Comparison of ENCODE assay signal across 37 cellular contexts in the genomic region with DNA sequence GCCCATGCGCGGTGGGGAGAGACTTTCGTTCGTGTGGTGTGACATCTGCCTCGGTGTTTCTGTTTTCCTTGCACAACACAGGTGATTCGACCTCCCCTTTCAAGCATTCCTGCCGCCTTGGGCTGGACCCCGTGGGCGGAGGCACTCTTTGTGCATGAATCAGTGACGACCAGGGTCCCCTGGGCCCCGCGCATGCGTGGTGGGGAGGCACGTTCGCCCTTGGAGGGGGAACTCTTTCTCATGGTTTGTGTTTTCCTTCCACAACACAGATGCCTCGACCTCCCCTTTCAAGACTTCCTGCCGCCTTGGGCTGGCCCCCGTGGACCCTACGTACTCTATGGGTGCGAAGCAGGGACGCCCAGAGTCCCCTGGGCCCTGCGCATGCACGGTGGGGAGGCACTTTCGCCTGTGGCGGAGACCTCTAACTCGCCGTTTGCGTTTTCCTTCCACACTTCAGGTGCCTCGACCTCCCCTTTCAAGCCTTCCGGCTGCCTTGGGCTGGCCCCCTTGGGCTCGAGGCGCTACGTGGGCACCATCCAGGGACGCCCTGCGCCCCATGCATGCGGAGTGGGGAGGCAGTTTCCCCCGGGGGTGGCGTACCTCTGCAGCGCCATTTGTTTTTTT.
DNase-seq lines count a peak whose midpoint lies in the region; ATAC-seq, FAIRE-seq and TF ChIP-seq lines count a peak whose summit lies in the region.
"Had no signal": no experiment of that assay in that cellular context is flagged by ENCODE, and none has a peak within 500 bp of the region (broad histone marks: within the 10 kb centered on the region; RNA-seq: fewer than 3 reads in every experiment).

No MANE protein-coding gene starts in this region.

- peak overlapping the region; percentile 44 for H2AFZ ChIP-seq in KMS-11 (ENCODE audit: low read depth)

- H3K27ac ChIP-seq in KMS-11 (no peak overlapping the region), Panc1 (ENCODE audit: low read length) (peak overlapping the region; percentile 44; the same call in 1 of the 2 replicates)
- H3K27ac ChIP-seq: Peyer's patch, psoas muscle, tibial nerve had no signal

- H3K4me3 ChIP-seq in KMS-11 (IDR thresholded peaks at IDR 0.05; ENCODE audit: insufficient read depth, low read depth, low read length), result no peak overlapping the region
- peak overlapping the region; percentile 35 to 45 for H3K4me3 ChIP-seq in Panc1 (ENCODE audit: low read depth in 2 of 2, low read length in 2 of 2)
- H3K4me3 ChIP-seq: HAP-1, lung, mucosa of descending colon, Peyer's patch, psoas muscle, tibial nerve had no signal

- TF ChIP-seq POLR2A in GM12891 (IDR thresholded peaks at IDR 0.05; ENCODE audit: low read depth, low read length), result no peak

- DNase-seq in T47D (ENCODE audit: low read depth in 1 of 2, low spot score in 1 of 2), result peak; percentile 44 to 68
- DNase-seq in MCF 10A (ENCODE audit: unreplicated experiment), result no peak
- DNase-seq in Panc1 (ENCODE audit: low read depth, low spot score), result no peak
- peak; percentile 87 for DNase-seq in urothelium cell line (ENCODE audit: low spot score)
- DNase-seq in NCI-H1694 treated with DMSO at 0.1 percent for 48 hours (lab: John Stamatoyannopoulos, UW), result no peak
- DNase-seq in GM12891 (ENCODE audit: insufficient read length, low spot score), result no peak
- DNase-seq in hepatic stellate cell (ENCODE audit: low spot score), result no peak
- DNase-seq: ACHN; activated CD4-positive, alpha-beta T cell treated with anti-CD3 and anti-CD28 coated beads, Interleukin-2, amount 50 U/mL, for 48 hours; activated CD8-positive, alpha-beta memory T cell treated with anti-CD3 and anti-CD28 coated beads, Interleukin-2, amount 50 U/mL, for 4 hours; activated naive CD4-positive, alpha-beta T cell; activated naive CD8-positive, alpha-beta T cell treated with anti-CD3 and anti-CD28 coated beads, Interleukin-2, amount 50 U/mL, for 24 hours; caudate nucleus; cortex of kidney; DMS53; effector memory CD4-positive, alpha-beta T cell; hypothalamus; left cardiac atrium; mucosa of descending colon; natural killer cell; NCI-H1105 treated with DMSO at 0.1 percent for 48 hours; NCI-H2081 treated with DMSO at 0.1 percent for 48 hours; NCI-H446 treated with DMSO at 0.1 percent for 48 hours; occipital lobe; Peyer's patch; psoas muscle; stimulated activated CD4-positive, alpha-beta T cell treated with anti-CD3 and anti-CD28 coated beads, Interleukin-4, amount 100 ng/mL, for 4 hours; T-helper 1 cell had no signal

- H3K27ac Mint-ChIP-seq in MCF 10A (ENCODE audit: low read depth, unreplicated experiment), result no peak overlapping the region
- H3K27ac Mint-ChIP-seq: activated naive CD8-positive, alpha-beta T cell treated with anti-CD3 and anti-CD28 coated beads, Interleukin-2, amount 50 U/mL, for 24 hours; B cell; IgD-negative memory B cell; natural killer cell; stimulated activated effector memory CD8-positive, alpha-beta T cell treated with anti-CD3 and anti-CD28 coated beads, Interleukin-12 subunit alpha, Interleukin-12 subunit beta, amount 100 ng/mL, for 72 hours had no signal

- H3K9me3 ChIP-seq in Panc1 (ENCODE audit: control insufficient read depth, insufficient read depth, low read depth, low read length), result no peaks in the 10 kb centered on the region
- H3K9me3 ChIP-seq: HAP-1, psoas muscle had no signal

- no peaks in the 10 kb centered on the region for H3K27me3 Mint-ChIP-seq in MCF 10A (ENCODE audit: insufficient read depth, unreplicated experiment)
- H3K27me3 Mint-ChIP-seq: activated naive CD8-positive, alpha-beta T cell treated with anti-CD3 and anti-CD28 coated beads, Interleukin-2, amount 50 U/mL, for 24 hours; B cell; IgD-negative memory B cell had no signal

- no TSS peak for BruUV-seq in MCF 10A (replicated peaks; lab: Mats Ljungman, UMichigan)
- no TSS peak for BruUV-seq in Panc1 (replicated peaks; lab: Mats Ljungman, UMichigan)

- CTCF ChIA-PET in MCF 10A (lab: Yijun Ruan, JAX) (no interaction called here), Panc1 (lab: Charles Lee) (no interaction called here)

- H3K36me3 ChIP-seq in KMS-11 (ENCODE audit: insufficient read depth) (no peaks in the 10 kb centered on the region), Panc1 (ENCODE audit: control insufficient read depth, insufficient read depth, low read length) (no peaks in the 10 kb centered on the region; the same call in 1 of the 2 replicates)
- H3K36me3 ChIP-seq: HAP-1, Peyer's patch, tibial nerve had no signal

- H3K36me3 Mint-ChIP-seq in MCF 10A (ENCODE audit: insufficient read depth, unreplicated experiment), result no peaks in the 10 kb centered on the region
- H3K36me3 Mint-ChIP-seq: IgD-negative memory B cell; natural killer cell; stimulated activated effector memory CD8-positive, alpha-beta T cell treated with anti-CD3 and anti-CD28 coated beads, Interleukin-12 subunit alpha, Interleukin-12 subunit beta, amount 100 ng/mL, for 72 hours had no signal

- in situ Hi-C loops in T47D (cut with HindIII; ENCODE audit: low pct_unique_long_range_greater_than_20kb, low sequenced_read_pairs) (no loop called here), Panc1 (cut with HindIII; ENCODE audit: low pct_unique_long_range_greater_than_20kb, low sequenced_read_pairs) (no loop called here)

- no peak overlapping the region for H3K9ac ChIP-seq in KMS-11

- no peaks in the 10 kb centered on the region for H4K20me1 ChIP-seq in KMS-11 (ENCODE audit: insufficient read depth)

- H3K4me1 ChIP-seq in KMS-11 (ENCODE audit: low read depth, poor library complexity, severe bottlenecking), result no peaks in the 10 kb centered on the region
- H3K4me1 ChIP-seq in Panc1 (ENCODE audit: control insufficient read depth, insufficient read depth, low read length), result no peaks in the 10 kb centered on the region
- H3K4me1 ChIP-seq: HAP-1, Peyer's patch, psoas muscle, tibial nerve had no signal

- peak; percentile 79 for FAIRE-seq in urothelium cell line (lab: Jason Lieb, UNC)
- FAIRE-seq in GM12891 (lab: Jason Lieb, UNC), result no peak
- FAIRE-seq: TTC549 had no signal

- H3K79me2 ChIP-seq in KMS-11 (ENCODE audit: insufficient read depth, low read depth), result no peaks in the 10 kb centered on the region

- peaks cover 12% of the 10 kb centered on the region for H3K9me3 Mint-ChIP-seq in MCF 10A (ENCODE audit: unreplicated experiment)

- POLR2A ChIA-PET in MCF 10A (lab: Yijun Ruan, JAX), result no interaction called here
- POLR2A ChIA-PET in Panc1 (lab: Charles Lee), result no interaction called here

- intact Hi-C loops in MCF 10A (cut with micrococcal nuclease), result no loop called here
- intact Hi-C loops in Panc1 (cut with micrococcal nuclease; ENCODE audit: unreplicated experiment), result no loop called here

- TF ChIP-seq CTCF in MCF 10A (IDR thresholded peaks at IDR 0.05; ENCODE audit: unreplicated experiment), result no peak
- TF ChIP-seq CTCF in KMS-11 (conservative IDR thresholded peaks at IDR 0.05; ENCODE audit: low read depth, low read length), result no peak
- no peak for TF ChIP-seq CTCF in Panc1 (IDR thresholded peaks at IDR 0.05)

- H3K4me1 Mint-ChIP-seq in MCF 10A (ENCODE audit: insufficient read depth, unreplicated experiment), result no peaks in the 10 kb centered on the region
- H3K4me1 Mint-ChIP-seq: activated naive CD8-positive, alpha-beta T cell treated with anti-CD3 and anti-CD28 coated beads, Interleukin-2, amount 50 U/mL, for 24 hours; B cell; IgD-negative memory B cell; natural killer cell; stimulated activated effector memory CD8-positive, alpha-beta T cell treated with anti-CD3 and anti-CD28 coated beads, Interleukin-12 subunit alpha, Interleukin-12 subunit beta, amount 100 ng/mL, for 72 hours had no signal

- H3K27me3 ChIP-seq in KMS-11 (ENCODE audit: insufficient read depth, low read depth) (peaks cover 24% of the 10 kb centered on the region), Panc1 (ENCODE audit: control insufficient read depth, insufficient read depth, low read length) (peaks cover 32% of the 10 kb centered on the region)
- H3K27me3 ChIP-seq: Peyer's patch, tibial nerve had no signal

- H3K4me2 ChIP-seq in KMS-11, result peak overlapping the region; percentile 13; the same call in 1 of the 2 replicates

- no peak overlapping the region for H3K4me3 Mint-ChIP-seq in MCF 10A (ENCODE audit: unreplicated experiment)
- H3K4me3 Mint-ChIP-seq: activated naive CD8-positive, alpha-beta T cell treated with anti-CD3 and anti-CD28 coated beads, Interleukin-2, amount 50 U/mL, for 24 hours; B cell; IgD-negative memory B cell; natural killer cell; stimulated activated effector memory CD8-positive, alpha-beta T cell treated with anti-CD3 and anti-CD28 coated beads, Interleukin-12 subunit alpha, Interleukin-12 subunit beta, amount 100 ng/mL, for 72 hours had no signal

- ATAC-seq in Panc1, result peak; percentile 60
- ATAC-seq: activated CD4-positive, CD25-positive, alpha-beta regulatory T cell treated with anti-CD3 and anti-CD28 coated beads, Interleukin-2, amount 50 U/mL, for 24 hours; activated naive CD8-positive, alpha-beta T cell treated with anti-CD3 and anti-CD28 coated beads, Interleukin-2, amount 50 U/mL, for 24 hours; left cardiac atrium; mucosa of descending colon; natural killer cell; psoas muscle; stimulated activated effector memory CD8-positive, alpha-beta T cell treated with anti-CD3 and anti-CD28 coated beads, Interleukin-12 subunit alpha, Interleukin-12 subunit beta, amount 100 ng/mL, for 72 hours had no signal

TF ChIP-seq in GM12891, 5 proteins besides CTCF, POLR2A, EP300 and RAD21:
- TF ChIP-seq SPI1 (IDR thresholded peaks at IDR 0.05; ENCODE audit: low read depth, low read length) (no peak), POU2F2 (IDR thresholded peaks at IDR 0.05; ENCODE audit: low read depth, low read length) (no peak), POLR2AphosphoS5 (IDR thresholded peaks at IDR 0.05; ENCODE audit: low read depth, low read length) (no peak), PAX5 (IDR thresholded peaks at IDR 0.05; ENCODE audit: insufficient read depth, low read length, severe bottlenecking) (no peak)

Comparison
In these comparisons a context has a peak if more than half of its experiments do, and no peak if none do; other contexts are left out.
1. DNase-seq: peak in T47D (2 of 2) and urothelium cell line (single experiment); none in MCF 10A (single experiment), Panc1 (single experiment), NCI-H1694 treated with DMSO at 0.1 percent for 48 hours (single experiment), GM12891 (single experiment) and hepatic stellate cell (single experiment).